In the genomic region with DNA sequence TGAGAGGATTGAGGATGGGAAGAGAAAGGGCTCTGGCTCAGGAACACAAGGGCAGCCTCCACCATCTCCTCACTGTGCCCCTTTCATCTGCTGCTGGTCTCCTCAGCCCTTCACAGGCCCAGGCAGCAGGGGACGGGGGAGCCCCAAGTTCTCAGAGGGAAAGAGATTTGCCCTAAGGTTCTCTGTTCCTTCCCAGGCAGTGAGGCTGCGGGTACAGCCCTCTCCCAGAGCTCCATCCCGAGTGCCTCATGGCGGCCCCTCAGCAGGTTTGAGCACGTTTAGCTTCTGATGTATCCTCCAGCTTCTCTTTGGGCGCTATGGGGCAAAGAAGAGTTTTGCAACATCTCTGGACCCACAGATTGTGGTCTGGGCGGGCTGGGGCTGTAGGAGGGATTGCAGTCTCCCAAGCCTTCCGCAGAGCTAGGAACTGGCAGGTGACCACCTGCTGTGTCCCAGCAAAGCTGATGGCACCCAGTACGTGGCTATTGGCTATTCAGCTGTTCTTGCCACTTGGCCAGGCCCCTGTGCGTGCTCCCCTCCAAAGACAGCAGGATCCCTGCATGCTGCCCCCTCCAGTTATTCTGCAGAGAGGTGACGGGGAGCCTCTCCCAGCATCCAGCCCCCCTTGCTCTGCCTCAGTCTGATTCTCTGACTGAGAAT, we compare ENCODE assay signal across 31 cellular contexts. TPM values are rescaled to one million over a fixed set of nuclear protein-coding genes. Genes with fewer than 3 reads are reported as not detected.
"Had no signal": no experiment of that assay in that cellular context is flagged by ENCODE, and none has a peak within 500 bp of the region (broad histone marks: within the 10 kb centered on the region; RNA-seq: fewer than 3 reads in every experiment).

No MANE protein-coding gene starts in this region.

- ATAC-seq: activated CD4-positive, alpha-beta T cell treated with anti-CD3 and anti-CD28 coated beads for 36 hours; activated CD8-positive, alpha-beta memory T cell treated with anti-CD3 and anti-CD28 coated beads, Interleukin-2, amount 10 ng/mL, durations not matched to agents 7 days and 5 days; activated CD8-positive, alpha-beta T cell treated with anti-CD3 and anti-CD28 coated beads, Interleukin-2, amount 10 ng/mL, durations not matched to agents 7 days and 5 days; activated naive CD8-positive, alpha-beta T cell treated with anti-CD3 and anti-CD28 coated beads, Interleukin-2, amount 50 U/mL, for 24 hours; body of pancreas; gastroesophageal sphincter had no signal

- H3K4me1 ChIP-seq: adrenal gland, body of pancreas, colonic mucosa, esophagus squamous epithelium, gastroesophageal sphincter had no signal

- DNase-seq: activated B cell treated with CpG ODN at 0.5 μM for 24 hours; activated CD4-positive, alpha-beta memory T cell treated with anti-CD3 and anti-CD28 coated beads for 36 hours; activated CD4-positive, alpha-beta T cell treated with anti-CD3 and anti-CD28 coated beads for 36 hours; activated CD4-positive, alpha-beta T cell treated with anti-CD3 and anti-CD28 coated beads, Interleukin-2, amount 10 ng/mL, durations not matched to agents 24 days and 14 days; activated CD4-positive, CD25-positive, alpha-beta regulatory T cell treated with anti-CD3 and anti-CD28 coated beads, Interleukin-2, amount 50 U/mL, for 72 hours; activated CD8-positive, alpha-beta memory T cell treated with anti-CD3 and anti-CD28 coated beads, Interleukin-2, amount 10 ng/mL, durations not matched to agents 7 days and 5 days; activated CD8-positive, alpha-beta memory T cell treated with anti-CD3 and anti-CD28 coated beads, Interleukin-2, amount 50 U/mL, for 4 hours; activated CD8-positive, alpha-beta T cell treated with anti-CD3 and anti-CD28 coated beads, Interleukin-2, amount 10 ng/mL, durations not matched to agents 7 days and 5 days; activated effector memory CD4-positive, alpha-beta T cell treated with anti-CD3 and anti-CD28 coated beads, Interleukin-2, amount 50 U/mL, for 16 hours; activated naive CD4-positive, alpha-beta T cell treated with anti-CD3 and anti-CD28 coated beads, Interleukin-2, amount 50 U/mL, for 16 hours; activated naive CD8-positive, alpha-beta T cell treated with anti-CD3 and anti-CD28 coated beads, Interleukin-2, amount 50 U/mL, for 24 hours; activated T-cell treated with anti-CD3 and anti-CD28 coated beads, Interleukin-2, amount 50 U/mL, for 1 hour; activated T-cell treated with anti-CD3 and anti-CD28 coated beads, Interleukin-2, amount 50 U/mL, for 48 hours; adrenal gland; amygdala; aorta; body of pancreas; caudate nucleus; cerebellar nuclear complex; colonic mucosa; effector CD8-positive, alpha-beta T cell; esophagus squamous epithelium; foreskin melanocyte; T-helper 2 cell had no signal

- H3K27ac ChIP-seq: adrenal gland, body of pancreas, colonic mucosa, epithelial cell of prostate, esophagus squamous epithelium, gastroesophageal sphincter had no signal

- H3K4me3 ChIP-seq: adrenal gland, body of pancreas, colonic mucosa, esophagus squamous epithelium, gastroesophageal sphincter had no signal

- FAIRE-seq: endometrium, endothelial cell of umbilical vein had no signal

- H3K36me3 ChIP-seq: adrenal gland, colonic mucosa, esophagus squamous epithelium, gastroesophageal sphincter had no signal

- H3K27me3 ChIP-seq: adrenal gland, body of pancreas, colonic mucosa had no signal

- H3K9me3 ChIP-seq: adrenal gland, body of pancreas, colonic mucosa had no signal

RNA-seq across cellular contexts. Expression of a gene that starts 10.1 kb away (rescaled TPM):
- total RNA-seq: fibroblast of lung, fibroblast of villous mesenchyme had no signal
- polyA plus RNA-seq: aorta, esophagus had no signal
